1 cellular context compared by ENCODE assay signal in genomic region chr6:136723780-136724179, GRCh38.
TF ChIP-seq lines count a peak whose summit lies in the region.

No MANE protein-coding gene starts in this region.

TF ChIP-seq in HEK293, 187 proteins besides CTCF, POLR2A, EP300 and RAD21 (continued from another document):
- TF ChIP-seq ZBTB49 (tag by site-specific recombination; IDR thresholded peaks at IDR 0.05; ENCODE audit: low read depth) (no peak), PRDM1 (tag by site-specific recombination; IDR thresholded peaks at IDR 0.05) (no peak), ZNF148 (tag by site-specific recombination; IDR thresholded peaks at IDR 0.05; ENCODE audit: borderline replicate concordance) (no peak), EGR2 (tag by site-specific recombination; IDR thresholded peaks at IDR 0.05; ENCODE audit: low read depth) (peak; percentile 95), SCRT2 (tag by site-specific recombination; IDR thresholded peaks at IDR 0.05) (peak; percentile 62)
